In genomic region chr11:28659716-28660348, GRCh38 we compare ENCODE assay signal across 24 cellular contexts.
"Had no signal": no experiment of that assay in that cellular context is flagged by ENCODE, and none has a peak within 500 bp of the region (broad histone marks: within the 10 kb centered on the region; RNA-seq: fewer than 3 reads in every experiment).

No MANE protein-coding gene starts in this region.

- H3K4me1 ChIP-seq: adrenal gland, breast epithelium, Peyer's patch had no signal

- H3K36me3 ChIP-seq: adrenal gland, breast epithelium, Peyer's patch had no signal

- H3K27ac ChIP-seq: adrenal gland, body of pancreas, breast epithelium, Peyer's patch had no signal

- H3K4me3 ChIP-seq: adrenal gland, body of pancreas, breast epithelium, Peyer's patch had no signal

- DNase-seq: activated CD4-positive, alpha-beta T cell treated with anti-CD3 and anti-CD28 coated beads for 36 hours; activated CD4-positive, alpha-beta T cell treated with anti-CD3 and anti-CD28 coated beads, Interleukin-2, amount 10 ng/mL, durations not matched to agents 7 days and 5 days; activated CD4-positive, alpha-beta T cell treated with anti-CD3 and anti-CD28 coated beads, Interleukin-2, amount 50 U/mL, for 48 hours; activated CD8-positive, alpha-beta T cell treated with anti-CD3 and anti-CD28 coated beads, Interleukin-2, amount 10 ng/mL, durations not matched to agents 7 days and 5 days; activated gamma-delta T cell; activated naive CD4-positive, alpha-beta T cell treated with Interleukin-2 at 50 U/mL for 16 hours; activated naive CD8-positive, alpha-beta T cell treated with anti-CD3 and anti-CD28 coated beads, Interleukin-2, amount 10 ng/mL, durations not matched to agents 7 days and 5 days; activated T-cell treated with anti-CD3 and anti-CD28 coated beads, Interleukin-2, amount 50 U/mL, for 24 hours; adrenal gland; body of pancreas; caudate nucleus; cerebellar nuclear complex; NCI-H1105; NCI-H1417 treated with DMSO at 0.1 percent for 48 hours; NCI-H187 treated with DMSO at 0.1 percent for 48 hours; NCI-H2081; NCI-H345; NCI-H524 treated with DMSO at 0.1 percent for 48 hours; Peyer's patch; RPMI8226; SIG-M5 had no signal

- H3K9me3 ChIP-seq: adrenal gland, body of pancreas, breast epithelium, Peyer's patch had no signal

- ATAC-seq: activated CD4-positive, alpha-beta T cell treated with anti-CD3 and anti-CD28 coated beads for 36 hours; activated CD8-positive, alpha-beta T cell treated with anti-CD3 and anti-CD28 coated beads, Interleukin-2, amount 10 ng/mL, durations not matched to agents 7 days and 5 days; body of pancreas; Right ventricle myocardium inferior had no signal

- H3K27me3 ChIP-seq: adrenal gland, body of pancreas, breast epithelium, Peyer's patch had no signal

- FAIRE-seq: TTC549 had no signal
